ENCODE assay signal across 35 cellular contexts in the genomic region with DNA sequence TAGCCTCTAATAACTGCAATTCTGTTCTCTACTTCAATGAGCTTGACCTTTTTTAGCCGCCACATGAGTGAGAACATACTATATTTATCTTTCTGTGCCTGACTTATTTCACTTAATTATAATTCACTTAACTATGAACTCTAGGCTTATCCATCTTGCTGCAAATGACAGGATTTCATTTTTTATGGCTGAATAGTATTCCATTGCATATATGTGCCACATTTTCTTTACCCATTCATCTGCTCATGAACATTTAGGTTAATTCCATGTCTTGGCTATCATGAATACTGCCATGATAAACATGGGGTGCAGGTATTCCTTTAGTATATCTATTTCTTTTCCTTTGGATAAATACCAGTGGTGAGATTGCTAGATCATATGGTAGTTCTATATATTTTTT.
DNase-seq lines count a peak whose midpoint lies in the region; ATAC-seq, FAIRE-seq and TF ChIP-seq lines count a peak whose summit lies in the region.
"Had no signal": no experiment of that assay in that cellular context is flagged by ENCODE, and none has a peak within 500 bp of the region (broad histone marks: within the 10 kb centered on the region; RNA-seq: fewer than 3 reads in every experiment).

No MANE protein-coding gene starts in this region.

- TF ChIP-seq EP300 in SK-N-SH (IDR thresholded peaks at IDR 0.05; ENCODE audit: borderline replicate concordance in 1 of 2, low read depth in 1 of 2, low read length in 1 of 2) (no peak), K562 (IDR thresholded peaks at IDR 0.05; ENCODE audit: low read length) (no peak)

- WGBS in SK-N-SH (ENCODE audit: low lambda C conversion rate) = no CpG with 5 or more reads among the region's 1 CpG
- no CpG with 5 or more reads among the region's 1 CpG for WGBS in K562 (ENCODE audit: insufficient coverage, low coverage, missing lambda C conversion rate)

- TF ChIP-seq POLR2A in K562 (conservative IDR thresholded peaks at IDR 0.05) = no peak

- no TSS peak for BruUV-seq in K562 (replicated peaks; lab: Mats Ljungman, UMichigan)

- no peaks in the 10 kb centered on the region for H3K27me3 ChIP-seq in SK-N-SH (ENCODE audit: insufficient read depth)
- no peaks in the 10 kb centered on the region for H3K27me3 ChIP-seq in K562 (ENCODE audit: control insufficient read depth in 2 of 2, insufficient read depth in 2 of 2, low read length in 2 of 2)
- H3K27me3 ChIP-seq in dorsolateral prefrontal cortex = no peaks in the 10 kb centered on the region
- H3K27me3 ChIP-seq: BE2C; BLaER1; BLaER1 treated with 17β-estradiol and CSF1 and Interleukin-3, amounts not matched to agents 10 nM and 100 nM had no signal

- TF ChIP-seq RAD21 in SK-N-SH (IDR thresholded peaks at IDR 0.05; ENCODE audit: low read length) = no peak
- no peak for TF ChIP-seq RAD21 in K562 (CRISPR knock-in tag; conservative IDR thresholded peaks at IDR 0.05 in 1 of 2, IDR thresholded peaks at IDR 0.05 in 1 of 2)

- no peak overlapping the region for H3K4me3 Mint-ChIP-seq in effector memory CD8-positive, alpha-beta T cell
- H3K4me3 Mint-ChIP-seq: B cell; CD14-positive monocyte; CD4-positive, alpha-beta memory T cell; CD4-positive, alpha-beta T cell; CD8-positive, alpha-beta memory T cell; CD8-positive, alpha-beta T cell had no signal

- ATAC-seq in SK-N-SH treated with all-trans-retinoic acid at 6 μM for 48 hours (no peak), K562 (no peak)
- ATAC-seq in effector memory CD8-positive, alpha-beta T cell (replicated peaks) = no peak
- ATAC-seq: A549; CD8-positive, alpha-beta T cell had no signal

- FAIRE-seq in K562 (lab: Jason Lieb, UNC) = no peak
- FAIRE-seq: A204.1, A549, D721Med had no signal

- H3K27ac Mint-ChIP-seq in effector memory CD8-positive, alpha-beta T cell = no peak overlapping the region
- H3K27ac Mint-ChIP-seq: B cell; CD14-positive monocyte; CD4-positive, alpha-beta memory T cell; CD4-positive, alpha-beta T cell; CD4-positive, CD25-positive, alpha-beta regulatory T cell; CD8-positive, alpha-beta memory T cell; CD8-positive, alpha-beta T cell had no signal

- H3K9me3 ChIP-seq in SK-N-SH = peaks cover 7% of the 10 kb centered on the region; the same call in 1 of the 2 replicates
- H3K9me3 ChIP-seq in HEK293 (ENCODE audit: control insufficient read depth, insufficient read depth, low read depth, low read length) = no peaks in the 10 kb centered on the region
- no peaks in the 10 kb centered on the region; the same call in 1 of the 2 replicates for H3K9me3 ChIP-seq in K562 (replicated peaks; ENCODE audit: control insufficient read depth, insufficient read depth, low read depth, low read length)
- H3K9me3 ChIP-seq: BE2C had no signal

- H4K20me1 ChIP-seq in SK-N-SH (ENCODE audit: insufficient read depth) (no peaks in the 10 kb centered on the region), K562 (replicated peaks; ENCODE audit: control insufficient read depth, insufficient read depth, low read length) (no peaks in the 10 kb centered on the region)
- H4K20me1 ChIP-seq: BLaER1; BLaER1 treated with 17β-estradiol and CSF1 and Interleukin-3, amounts not matched to agents 10 nM and 100 nM had no signal

- H3K4me1 ChIP-seq in SK-N-SH (ENCODE audit: control insufficient read depth in 1 of 2, insufficient read depth in 2 of 2, low read depth in 1 of 2, low read length in 1 of 2) = no peaks in the 10 kb centered on the region
- H3K4me1 ChIP-seq in HEK293 (ENCODE audit: control insufficient read depth, insufficient read depth, low read length) = no peaks in the 10 kb centered on the region
- no peaks in the 10 kb centered on the region for H3K4me1 ChIP-seq in K562 (replicated peaks in 1 of 2; ENCODE audit: control insufficient read depth in 2 of 2, insufficient read depth in 2 of 2, low read length in 2 of 2)
- H3K4me1 ChIP-seq: A549, BE2C, Caco-2 had no signal

- TF ChIP-seq CTCF in SK-N-SH (IDR thresholded peaks at IDR 0.05) (no peak), HEK293 (tag by site-specific recombination; IDR thresholded peaks at IDR 0.05) (no peak), K562 (IDR thresholded peaks at IDR 0.05 in 2 of 3, conservative IDR thresholded peaks at IDR 0.05 in 1 of 3; ENCODE audit: insufficient read depth in 2 of 3, low read depth in 1 of 3, low read length in 3 of 3) (no peak), dorsolateral prefrontal cortex (IDR thresholded peaks at IDR 0.05 in 54 of 56, conservative IDR thresholded peaks at IDR 0.05 in 2 of 56; ENCODE audit: low read depth in 1 of 56, partially characterized antibody in 56 of 56) (no peak)

- no peaks in the 10 kb centered on the region for H3F3A ChIP-seq in SK-N-SH (replicated peaks; ENCODE audit: insufficient read depth)

- H3K27me3 Mint-ChIP-seq in effector memory CD8-positive, alpha-beta T cell = peaks cover 4 to 11% of the 10 kb centered on the region in 2 donors
- H3K27me3 Mint-ChIP-seq: B cell; CD4-positive, alpha-beta T cell had no signal

- peaks cover 4 to 27% of the 10 kb centered on the region in 2 donors for H3K9me3 Mint-ChIP-seq in effector memory CD8-positive, alpha-beta T cell

- POLR2A ChIA-PET in SK-N-SH (lab: Yijun Ruan, JAX) = no interaction called here
- POLR2A ChIA-PET in HEK293 (lab: Yijun Ruan, JAX) = no interaction called here
- POLR2A ChIA-PET in K562 (lab: Yijun Ruan, JAX) = no interaction called here

- no peaks in the 10 kb centered on the region for H3K36me3 Mint-ChIP-seq in effector memory CD8-positive, alpha-beta T cell (ENCODE audit: insufficient read depth)

- intact Hi-C loops in K562 (cut with micrococcal nuclease) = no loop called here
- intact Hi-C loops in dorsolateral prefrontal cortex (cut with DNase I) = no loop called here

- H2AFZ ChIP-seq in SK-N-SH (ENCODE audit: low read depth) = no peak overlapping the region
- no peak overlapping the region for H2AFZ ChIP-seq in K562 (ENCODE audit: low read depth, low read length)

- H3K36me3 ChIP-seq in SK-N-SH (replicated peaks in 1 of 2; ENCODE audit: control insufficient read depth in 1 of 2, insufficient read depth in 2 of 2, low read length in 1 of 2) (peaks cover 5 to 20% of the 10 kb centered on the region in 2 experiments), HEK293 (ENCODE audit: control insufficient read depth in 2 of 2, insufficient read depth in 1 of 2, low read length in 2 of 2) (peaks cover 0 to 13% of the 10 kb centered on the region in 2 experiments; a peak in 1 of 3 replicates), K562 (ENCODE audit: control insufficient read depth, insufficient read depth, low read length) (no peaks in the 10 kb centered on the region)

- no peak overlapping the region for H3K4me2 ChIP-seq in SK-N-SH
- no peak overlapping the region for H3K4me2 ChIP-seq in K562 (ENCODE audit: insufficient read depth, low read length)
- H3K4me2 ChIP-seq: A549; BLaER1; BLaER1 treated with 17β-estradiol and CSF1 and Interleukin-3, amounts not matched to agents 10 nM and 100 nM had no signal

- no peaks in the 10 kb centered on the region for H3K4me1 Mint-ChIP-seq in effector memory CD8-positive, alpha-beta T cell (ENCODE audit: low read depth in 2 of 2)
- H3K4me1 Mint-ChIP-seq: CD4-positive, CD25-positive, alpha-beta regulatory T cell; CD8-positive, alpha-beta memory T cell had no signal

- in situ Hi-C loops in K562 (cut with MboI) = no loop called here

- H3K4me3 ChIP-seq in SK-N-SH (ENCODE audit: low read depth in 2 of 2, low read length in 1 of 2) (no peak overlapping the region), HEK293 (ENCODE audit: low read depth, low read length) (no peak overlapping the region), K562 (no peak overlapping the region), dorsolateral prefrontal cortex (no peak overlapping the region)
- H3K4me3 ChIP-seq: A549; BLaER1; BLaER1 treated with 17β-estradiol and CSF1 and Interleukin-3, amounts not matched to agents 10 nM and 100 nM had no signal

- H3K9me1 ChIP-seq in K562 (ENCODE audit: control insufficient read depth, insufficient read depth, low read length) = no peaks in the 10 kb centered on the region

- H3K79me2 ChIP-seq in SK-N-SH (ENCODE audit: insufficient read depth) (no peaks in the 10 kb centered on the region), K562 (ENCODE audit: control insufficient read depth, insufficient read depth, low read length) (no peaks in the 10 kb centered on the region)

- CTCF ChIA-PET in SK-N-SH (lab: Yijun Ruan, JAX) = interaction anchor here (2.0 to 2.1 kb wide), 2 partner anchors 10 to 265 kb away, joined by 5 to 7 read pairs; no protein-coding TSS in a partner anchor
- CTCF ChIA-PET in HEK293 (lab: Yijun Ruan, JAX) = interaction anchor here (0.7 to 4.4 kb wide), 2 partner anchors 176 to 265 kb away, joined by 3 to 15 read pairs; no protein-coding TSS in a partner anchor
- CTCF ChIA-PET in K562 (lab: Yijun Ruan, JAX; ENCODE audit: low intra/inter-chr PET ratio) = no interaction called here

- no peak overlapping the region for H3K27ac ChIP-seq in SK-N-SH (ENCODE audit: low read depth in 2 of 2, low read length in 1 of 2)
- no peak overlapping the region for H3K27ac ChIP-seq in HEK293 (ENCODE audit: extremely low read depth, low read depth, low read length)
- H3K27ac ChIP-seq in K562 (ENCODE audit: extremely low read depth, low read depth, low read length) = no peak overlapping the region
- H3K27ac ChIP-seq in dorsolateral prefrontal cortex = no peak overlapping the region
- H3K27ac ChIP-seq: 22Rv1; A549; BLaER1; BLaER1 treated with 17β-estradiol and CSF1 and Interleukin-3, amounts not matched to agents 10 nM and 100 nM; C4-2B had no signal

- H3K9ac ChIP-seq in SK-N-SH (no peak overlapping the region), K562 (ENCODE audit: insufficient read depth in 1 of 2, low read depth in 2 of 2, low read length in 2 of 2) (no peak overlapping the region)
- H3K9ac ChIP-seq: BLaER1; BLaER1 treated with 17β-estradiol and CSF1 and Interleukin-3, amounts not matched to agents 10 nM and 100 nM had no signal

- H3K9me2 ChIP-seq in SK-N-SH = no peaks in the 10 kb centered on the region

- no peak for DNase-seq in SK-N-SH
- DNase-seq in K562 (ENCODE audit: extremely low read depth in 1 of 4, low spot score in 3 of 4) = no peak
- DNase-seq in dorsolateral prefrontal cortex = no peak
- no peak for DNase-seq in effector memory CD8-positive, alpha-beta T cell
- DNase-seq: 8988T; ACHN; AML-193; BE2C; C1 segment of cervical spinal cord; Caco-2; Calu3; CD4-positive, alpha-beta memory T cell; CD4-positive, alpha-beta T cell; CD4-positive, CD25-positive, alpha-beta regulatory T cell; CD8-positive, alpha-beta memory T cell; CD8-positive, alpha-beta T cell; COR-L47; DMS 273 treated with DMSO at 0.1 percent for 48 hours; DMS153; DMS53; DMS79; DMS79 treated with DMSO at 0.1 percent for 48 hours; DND-41; EL had no signal

TF ChIP-seq in SK-N-SH treated with all-trans-retinoic acid at 6 μM for 48 hours, 23 proteins besides CTCF, POLR2A, EP300 and RAD21 (continues in another document):
- peak; percentile 81 for TF ChIP-seq ZNF8 (CRISPR knock-in tag; IDR thresholded peaks at IDR 0.05)

TF ChIP-seq in SK-N-SH, 30 proteins besides CTCF, POLR2A, EP300 and RAD21 (continues in another document):
- no peak for TF ChIP-seq FOSL2 (IDR thresholded peaks at IDR 0.05; ENCODE audit: borderline replicate concordance, low read depth)

TF ChIP-seq in K562, 482 proteins besides CTCF, POLR2A, EP300 and RAD21 (continues in another document):
- TF ChIP-seq KLF6 (CRISPR knock-in tag; IDR thresholded peaks at IDR 0.05; ENCODE audit: borderline replicate concordance) (no peak), BCL6 (CRISPR knock-in tag; IDR thresholded peaks at IDR 0.05) (no peak), IRF2 (CRISPR knock-in tag; IDR thresholded peaks at IDR 0.05) (no peak), ZNF146 (CRISPR knock-in tag; IDR thresholded peaks at IDR 0.05; ENCODE audit: unreplicated experiment) (peak; percentile 64)
